Comparison of ENCODE assay signal across 31 cellular contexts in the genomic region with DNA sequence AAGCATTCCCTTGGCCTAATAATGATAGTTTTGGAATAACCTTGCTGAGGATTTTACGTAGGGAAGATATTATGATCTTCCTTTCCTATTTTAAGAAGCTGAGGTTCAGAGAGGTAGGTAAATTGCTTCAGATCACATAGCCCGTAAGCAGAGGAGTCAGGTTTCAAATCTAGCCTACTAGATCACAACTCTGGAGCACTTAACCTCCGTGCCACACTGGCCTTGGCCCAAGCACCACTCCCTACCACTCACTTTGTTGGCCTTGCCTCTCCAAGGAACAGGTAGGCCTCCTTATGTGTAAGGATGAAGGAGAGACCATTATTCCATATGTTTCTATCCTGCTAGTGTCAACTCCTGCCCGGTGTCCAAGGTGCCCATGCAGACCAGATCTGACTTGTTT. TPM values are rescaled to one million over a fixed set of nuclear protein-coding genes. Genes with fewer than 3 reads are reported as not detected.
DNase-seq lines count a peak whose midpoint lies in the region; ATAC-seq, FAIRE-seq and TF ChIP-seq lines count a peak whose summit lies in the region.
"Had no signal": no experiment of that assay in that cellular context is flagged by ENCODE, and none has a peak within 500 bp of the region (broad histone marks: within the 10 kb centered on the region; RNA-seq: fewer than 3 reads in every experiment).

No MANE protein-coding gene starts in this region.

- TF ChIP-seq POLR2A in stomach (IDR thresholded peaks at IDR 0.05) = no peak

- H3K4me3 ChIP-seq in left lung (no peak overlapping the region), stomach (no peak overlapping the region)
- H3K4me3 ChIP-seq: A549, PC-9, SJCRH30 had no signal

- H3K4me1 Mint-ChIP-seq in CD14-positive monocyte = no peaks in the 10 kb centered on the region
- H3K4me1 Mint-ChIP-seq: IgD-negative memory B cell had no signal

- H3K9me3 Mint-ChIP-seq in CD14-positive monocyte = peaks cover 0 to 2% (median 0%) of the 10 kb centered on the region in 7 donors

- ATAC-seq in left lung = peak; percentile 92
- ATAC-seq in HG02623 (IDR thresholded peaks at IDR 0.05; ENCODE audit: unreplicated experiment) = no peak
- ATAC-seq: A549; CD8-positive, alpha-beta T cell; Right ventricle myocardium inferior; SK-N-SH treated with all-trans-retinoic acid at 6 μM for 48 hours had no signal

- H3K4me1 ChIP-seq in left lung (peaks cover 0 to 4% of the 10 kb centered on the region in 2 donors), stomach (peaks cover 8 to 24% (median 9%) of the 10 kb centered on the region in 4 donors)
- H3K4me1 ChIP-seq: Caco-2, SJCRH30 had no signal

- no peaks in the 10 kb centered on the region for H3K36me3 Mint-ChIP-seq in CD14-positive monocyte

- no peak overlapping the region for H3K4me3 Mint-ChIP-seq in CD14-positive monocyte
- H3K4me3 Mint-ChIP-seq: CD8-positive, alpha-beta T cell; IgD-negative memory B cell had no signal

- H3K27me3 ChIP-seq in left lung (no peaks in the 10 kb centered on the region), stomach (no peaks in the 10 kb centered on the region)
- H3K27me3 ChIP-seq: SJCRH30 had no signal

- H3K27ac ChIP-seq in left lung = no peak overlapping the region
- no peak overlapping the region for H3K27ac ChIP-seq in stomach
- H3K27ac ChIP-seq: A549, PC-9, SJCRH30 had no signal

- DNase-seq in D341Med (ENCODE audit: low spot score) = peak; percentile 6
- no peak for DNase-seq in HTR-8/SVneo (ENCODE audit: insufficient read length, low spot score)
- peak in 1 of 2 donors; percentile 78 for DNase-seq in left lung
- DNase-seq in stomach = peak; percentile 48
- no peak for DNase-seq in cerebellar nuclear complex (lab: John Stamatoyannopoulos, UW)
- DNase-seq in CD14-positive monocyte (ENCODE audit: low spot score) = no peak
- DNase-seq: C1 segment of cervical spinal cord; Caco-2; CD8-positive, alpha-beta T cell; DMS79 treated with DMSO at 0.1 percent for 48 hours; GF-D8; HCEC 1CT; Karpas-422; NCI-H1092 treated with DMSO at 0.1 percent for 48 hours; NCI-H1436 treated with DMSO at 0.1 percent for 48 hours; NCI-H2081; NCI-H2171 treated with DMSO at 0.1 percent for 48 hours; NCI-H345; NCI-H524 treated with DMSO at 0.1 percent for 48 hours; NCI-H774; NK-92 treated with Interleukin-12 subunit alpha and Interleukin-12 subunit beta, amount 100 ng/mL, for 24 hours; PC-9 had no signal

- TF ChIP-seq CTCF in left lung (IDR thresholded peaks at IDR 0.05) = no peak
- no peak for TF ChIP-seq CTCF in stomach (IDR thresholded peaks at IDR 0.05)
- TF ChIP-seq CTCF in CD14-positive monocyte (IDR thresholded peaks at IDR 0.05) = no peak

- peaks cover 1 to 3% (median 3%) of the 10 kb centered on the region in 3 donors for H3K27me3 Mint-ChIP-seq in CD14-positive monocyte (ENCODE audit: low read depth in 3 of 3)
- H3K27me3 Mint-ChIP-seq: IgD-negative memory B cell had no signal

- H3K27ac Mint-ChIP-seq in CD14-positive monocyte = no peak overlapping the region
- H3K27ac Mint-ChIP-seq: CD8-positive, alpha-beta T cell; IgD-negative memory B cell had no signal

- intact Hi-C loops in left lung (cut with DNase I) = no loop called here
- intact Hi-C loops in stomach (cut with DNase I; ENCODE audit: low total_unique reads) = no loop called here
- intact Hi-C loops in CD14-positive monocyte (cut with micrococcal nuclease) = no loop called here

- WGBS in stomach, 5 donors = 43 to 76% (median 72%) methylated on average over 4 of the region's 4 CpGs

- TF ChIP-seq EP300 in stomach (IDR thresholded peaks at IDR 0.05) = no peak

- H3K36me3 ChIP-seq in left lung = no peaks in the 10 kb centered on the region
- H3K36me3 ChIP-seq in stomach = peaks cover 0 to 5% (median 0%) of the 10 kb centered on the region in 4 donors
- H3K36me3 ChIP-seq: SJCRH30 had no signal

- H3K9me3 ChIP-seq in left lung (no peaks in the 10 kb centered on the region), stomach (no peaks in the 10 kb centered on the region)
- H3K9me3 ChIP-seq: A549, Caco-2, SJCRH30 had no signal

- FAIRE-seq in HTR-8/SVneo (lab: Jason Lieb, UNC) = peak; percentile 4
- FAIRE-seq: A549, GM12891, H1 had no signal

RNA-seq across cellular contexts. Expression of gene ACOT1, which starts 12.4 kb away (rescaled TPM):
- total RNA-seq in left lung (10 to 100 TPM; 11.5 to 13.6 TPM), stomach (10 to 100 TPM in 1 of 5 donors, 1 to 10 TPM in 4; 1.3 to 35.0 (median 2.6) TPM)
- polyA plus RNA-seq in stomach (1 to 10 TPM; 1.8 to 4.1 (median 3.5) TPM), CD14-positive monocyte (1 to 10 TPM in 1 of 2 donors, under 1 TPM in 1; 0.51 to 1.0 TPM)

RNA-seq across cellular contexts. Expression of gene RIOX1, which starts 33.8 kb away (rescaled TPM):
- total RNA-seq in left lung (10 to 100 TPM; 11.9 to 14.7 TPM), stomach (10 to 100 TPM in 4 of 5 donors, 1 to 10 TPM in 1; 7.2 to 86.9 (median 25.0) TPM)
- polyA plus RNA-seq in stomach (1 to 10 TPM; 5.1 to 6.7 (median 6.7) TPM), CD14-positive monocyte (1 to 10 TPM; 5.4 to 6.6 TPM)

RNA-seq across cellular contexts. Expression of gene HEATR4, which starts 34.3 kb away (rescaled TPM):
- total RNA-seq in left lung (under 1 TPM; 0.41 to 0.63 TPM), stomach (under 1 TPM in 1 of 5 donors, not detected in 4; 0.18 TPM)
- polyA plus RNA-seq in stomach (under 1 TPM in 1 of 3 donors, not detected in 2; 0.19 TPM), CD14-positive monocyte (not detected)
- total RNA-seq: CD8-positive, alpha-beta T cell; Right ventricle myocardium inferior; RPMI7951; SJCRH30 had no signal

RNA-seq across cellular contexts. Expression of gene ACOT2, which starts 44.5 kb away (rescaled TPM):
- total RNA-seq in left lung = 10 to 100 TPM; 32.5 to 44.5 TPM
- total RNA-seq in stomach = 100 to 1,000 TPM in 1 of 5 donors, 10 to 100 TPM in 3, 1 to 10 TPM in 1; 7.5 to 247 (median 48.5) TPM
- 10 to 100 TPM; 18.6 to 26.7 (median 25.1) TPM for polyA plus RNA-seq in stomach
- polyA plus RNA-seq in CD14-positive monocyte = 1 to 10 TPM; 5.2 to 6.0 TPM

Comparison
In these comparisons a context has a peak if more than half of its experiments do, and no peak if none do; other contexts are left out.
1. DNase-seq: peak in D341Med (single experiment) and stomach (single experiment); none in HTR-8/SVneo (single experiment), cerebellar nuclear complex (0 of 2) and CD14-positive monocyte (single experiment).